ENCODE assay signal across 7 cellular contexts in genomic region chr18:63578357-63578958, GRCh38. TPM values are rescaled to one million over a fixed set of nuclear protein-coding genes. Genes with fewer than 3 reads are reported as not detected.
DNase-seq lines count a peak whose midpoint lies in the region; ATAC-seq and TF ChIP-seq lines count a peak whose summit lies in the region.

No MANE protein-coding gene starts in this region.

- no peak overlapping the region for H3K4me3 ChIP-seq in adrenal gland

- no peak for TF ChIP-seq POLR2A in adrenal gland (IDR thresholded peaks at IDR 0.05)

- no peak overlapping the region for H3K27ac ChIP-seq in adrenal gland

- no peaks in the 10 kb centered on the region for H3K9me3 ChIP-seq in adrenal gland (replicated peaks in 1 of 3)

- H3K4me1 ChIP-seq in adrenal gland (replicated peaks in 1 of 2): no peaks in the 10 kb centered on the region

- WGBS in adrenal gland, 4 donors: 5 to 13% (median 7%) methylated on average over 5 of the region's 5 CpGs

- H3K27me3 ChIP-seq in adrenal gland: peaks cover 7% of the 10 kb centered on the region

- H3K36me3 ChIP-seq in adrenal gland (replicated peaks in 1 of 2): no peaks in the 10 kb centered on the region

- peak; percentile 53 to 94 (median 74) for TF ChIP-seq CTCF in adrenal gland (IDR thresholded peaks at IDR 0.05)

- DNase-seq in ELR (ENCODE audit: low read depth): peak; percentile 52
- DNase-seq in NCI-H1105 (lab: John Stamatoyannopoulos, UW): peak; percentile 11
- peak in 3 of 7 donors; percentile 18 to 51 (median 37) for DNase-seq in adrenal gland
- peak; percentile 48 for DNase-seq in kidney tubule cell (ENCODE audit: low spot score)
- no peak for DNase-seq in mesenteric fat pad (ENCODE audit: low spot score)

- peak; percentile 83 for ATAC-seq in GM21390 (IDR thresholded peaks at IDR 0.05; ENCODE audit: unreplicated experiment)
- no peak for ATAC-seq in HG02840 (IDR thresholded peaks at IDR 0.05; ENCODE audit: low FRiP score, unreplicated experiment)

- intact Hi-C loops in adrenal gland (cut with DNase I): loop anchor here in 1 of 2 donors (5.0 kb wide), 1 partner anchor 61 kb away; no protein-coding TSS in a partner anchor

RNA-seq across cellular contexts. Expression of gene SERPINB13, which starts 8.7 kb away (rescaled TPM):
- total RNA-seq in adrenal gland (not detected), mesenteric fat pad (not detected)
- under 1 TPM in 1 of 3 donors, not detected in 2; 0.10 TPM for polyA plus RNA-seq in adrenal gland

RNA-seq across cellular contexts. Expression of gene SERPINB12, which starts 36.3 kb away (rescaled TPM):
- total RNA-seq in adrenal gland (not detected), mesenteric fat pad (not detected)
- not detected for polyA plus RNA-seq in adrenal gland
